In genomic region chr2:26712486-26713465, GRCh38 we compare ENCODE assay signal across 11 cellular contexts. TPM values are rescaled to one million over a fixed set of nuclear protein-coding genes. Genes with fewer than 3 reads are reported as not detected.
A peak's percentile ranks its signal among the peaks of the same experiment; 100 is the strongest.
DNase-seq lines count a peak whose midpoint lies in the region; ATAC-seq, FAIRE-seq and TF ChIP-seq lines count a peak whose summit lies in the region.
"Had no signal": no experiment of that assay in that cellular context is flagged by ENCODE, and none has a peak within 500 bp of the region (broad histone marks: within the 10 kb centered on the region; RNA-seq: fewer than 3 reads in every experiment).

No MANE protein-coding gene starts in this region.

- peak overlapping the region in 6 of 12 donors; percentile 39 to 81 (median 76) for H3K27ac ChIP-seq in heart left ventricle
- no peak overlapping the region for H3K27ac ChIP-seq in small intestine (ENCODE audit: low read depth in 1 of 2, low read length in 1 of 2)
- no peak overlapping the region for H3K27ac ChIP-seq in effector memory CD4-positive, alpha-beta T cell (ENCODE audit: insufficient read depth, low read length, poor library complexity, severe bottlenecking)

- intact Hi-C loops in heart left ventricle (cut with DNase I), result no loop called here

- H3K9me3 ChIP-seq in heart left ventricle, result peaks cover 0 to 5% (median 0%) of the 10 kb centered on the region in 12 donors
- no peaks in the 10 kb centered on the region for H3K9me3 ChIP-seq in small intestine (ENCODE audit: control insufficient read depth, low read depth)
- no peaks in the 10 kb centered on the region for H3K9me3 ChIP-seq in effector memory CD4-positive, alpha-beta T cell (ENCODE audit: control insufficient read depth, low read length)

- H3K36me3 ChIP-seq in heart left ventricle (no peaks in the 10 kb centered on the region), small intestine (ENCODE audit: control insufficient read depth in 2 of 2, insufficient read depth in 2 of 2, low read length in 2 of 2) (no peaks in the 10 kb centered on the region)
- no peaks in the 10 kb centered on the region for H3K36me3 ChIP-seq in effector memory CD4-positive, alpha-beta T cell (ENCODE audit: control insufficient read depth, insufficient read depth, low read length)

- DNase-seq in NCI-H1092 treated with DMSO at 0.1 percent for 48 hours (lab: John Stamatoyannopoulos, UW) (peak; percentile 88), NCI-H524 (lab: John Stamatoyannopoulos, UW) (peak; percentile 99), heart left ventricle (peak in 4 of 5 donors; percentile 28 to 58 (median 54)), small intestine (peak; percentile 32), glomerular visceral epithelial cell (ENCODE audit: extremely low spot score) (no peak), NOMO-1 (lab: John Stamatoyannopoulos, UW; ENCODE audit: unreplicated experiment in 2 of 2) (no peak)
- no peak for DNase-seq in effector memory CD4-positive, alpha-beta T cell
- DNase-seq: activated CD4-positive, alpha-beta T cell treated with anti-CD3 and anti-CD28 coated beads, Interleukin-2, amount 10 ng/mL, durations not matched to agents 7 days and 5 days; PC-3 had no signal

- H3K4me1 ChIP-seq in heart left ventricle, result peaks cover 0 to 43% (median 20%) of the 10 kb centered on the region in 12 donors
- H3K4me1 ChIP-seq in small intestine (ENCODE audit: control insufficient read depth in 2 of 2, insufficient read depth in 1 of 2, low read depth in 1 of 2, low read length in 1 of 2), result no peaks in the 10 kb centered on the region
- no peaks in the 10 kb centered on the region for H3K4me1 ChIP-seq in effector memory CD4-positive, alpha-beta T cell (ENCODE audit: control insufficient read depth, insufficient read depth, low read length, poor library complexity, severe bottlenecking)

- FAIRE-seq in small intestine (lab: Jason Lieb, UNC), result no peak
- FAIRE-seq: G401.6 had no signal

- TF ChIP-seq POLR2A in heart left ventricle (IDR thresholded peaks at IDR 0.05), result no peak

- H3K4me3 ChIP-seq in heart left ventricle (no peak overlapping the region), small intestine (ENCODE audit: low read depth in 1 of 2, low read length in 2 of 2) (no peak overlapping the region)
- H3K4me3 ChIP-seq in effector memory CD4-positive, alpha-beta T cell (ENCODE audit: insufficient read depth, low read depth, low read length, poor library complexity, severe bottlenecking), result no peak overlapping the region

- ATAC-seq in heart left ventricle, result peak in 3 of 4 donors; percentile 26 to 59 (median 48)
- ATAC-seq: PC-3 had no signal

- no peaks in the 10 kb centered on the region for H3K27me3 ChIP-seq in heart left ventricle
- no peaks in the 10 kb centered on the region for H3K27me3 ChIP-seq in small intestine (ENCODE audit: control insufficient read depth in 2 of 2, insufficient read depth in 2 of 2, low read length in 2 of 2)
- no peaks in the 10 kb centered on the region for H3K27me3 ChIP-seq in effector memory CD4-positive, alpha-beta T cell (replicated peaks; ENCODE audit: control insufficient read depth, insufficient read depth, low read length, poor library complexity, severe bottlenecking)

- no peak for TF ChIP-seq CTCF in heart left ventricle (IDR thresholded peaks at IDR 0.05)

- 68 to 83% (median 73%) methylated on average over 10 to 11 of the region's 11 CpGs for WGBS in heart left ventricle, 4 donors
- 55 to 70% (median 68%) methylated on average over 9 to 11 of the region's 11 CpGs for WGBS in small intestine, 3 donors

RNA-seq across cellular contexts. Expression of gene KCNK3, which starts 20.3 kb away (rescaled TPM):
- 10 to 100 TPM in 1 of 9 donors, 1 to 10 TPM in 6, under 1 TPM in 2; 0.61 to 12.2 (median 2.1) TPM for total RNA-seq in heart left ventricle
- polyA plus RNA-seq in heart left ventricle, result 1 to 10 TPM; 1.9 to 3.7 TPM
- 1 to 10 TPM in 1 of 3 donors, under 1 TPM in 2; 0.22 to 3.3 (median 0.27) TPM for polyA plus RNA-seq in small intestine
- total RNA-seq: activated CD4-positive, alpha-beta T cell treated with anti-CD3 and anti-CD28 coated beads, Interleukin-2, amount 10 ng/mL, durations not matched to agents 7 days and 5 days; lung microvascular endothelial cell had no signal

RNA-seq across cellular contexts. Expression of gene SLC35F6, which starts 51.3 kb away (rescaled TPM):
- total RNA-seq in heart left ventricle, result 10 to 100 TPM; 17.2 to 70.5 (median 27.2) TPM
- polyA plus RNA-seq in heart left ventricle, result 10 to 100 TPM; 14.4 to 28.3 TPM
- polyA plus RNA-seq in small intestine, result 10 to 100 TPM in 1 of 3 donors, 1 to 10 TPM in 2; 5.8 to 21.3 (median 8.6) TPM

Comparison
In these comparisons a context has a peak if more than half of its experiments do, and no peak if none do; other contexts are left out.
1. DNase-seq: peak in NCI-H1092 treated with DMSO at 0.1 percent for 48 hours (single experiment), NCI-H524 (2 of 2), heart left ventricle (4 of 5) and small intestine (single experiment); none in glomerular visceral epithelial cell (single experiment), NOMO-1 (0 of 2) and effector memory CD4-positive, alpha-beta T cell (0 of 3).